7 cellular contexts compared by ENCODE assay signal in the genomic region with DNA sequence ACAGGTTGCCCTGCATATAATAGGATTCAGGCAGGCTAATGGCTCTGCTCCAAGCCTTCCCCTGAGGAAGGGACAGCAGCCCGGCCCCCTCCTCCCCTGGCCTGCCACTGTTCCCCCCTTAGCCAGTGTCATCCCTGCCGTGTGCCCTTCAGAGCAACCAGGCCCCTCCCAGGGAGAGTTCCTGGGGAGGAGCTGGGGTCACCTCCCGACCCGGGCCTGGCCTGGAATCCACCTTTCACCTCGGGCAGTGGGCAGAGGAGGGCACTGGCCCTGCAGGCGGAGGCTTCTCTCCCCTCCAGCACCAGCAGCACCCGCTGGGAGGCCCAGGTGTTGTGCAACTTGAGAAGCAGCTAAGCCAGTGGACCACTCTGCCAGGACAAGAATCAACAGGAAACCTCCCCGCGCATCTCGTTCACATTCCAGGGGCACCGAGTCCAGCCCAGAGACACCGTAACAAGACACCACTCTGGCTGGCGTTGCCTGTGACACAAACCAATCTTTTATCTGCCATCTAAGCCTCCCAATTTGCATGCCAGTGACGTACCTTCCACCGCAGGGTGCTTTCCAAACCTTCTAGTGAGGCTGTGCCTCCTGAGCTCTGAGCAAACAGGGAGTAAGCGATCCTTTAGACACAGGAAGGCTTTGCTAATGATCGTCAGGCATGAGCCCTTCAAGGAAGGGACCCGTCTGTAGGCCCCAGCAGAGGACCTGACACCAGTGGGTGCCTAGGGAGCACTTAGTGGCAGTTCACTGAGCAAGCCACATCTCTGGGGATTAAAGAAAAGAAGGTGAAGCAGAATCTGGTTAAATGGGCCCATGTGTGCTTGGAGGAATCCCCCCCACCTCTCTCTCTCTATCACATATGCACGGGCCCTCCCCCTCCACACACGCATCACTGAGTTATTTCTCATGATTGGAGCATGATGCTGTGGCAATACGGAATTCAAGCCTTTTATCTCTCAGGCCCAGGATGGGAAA.
DNase-seq lines count a peak whose midpoint lies in the region; ATAC-seq and TF ChIP-seq lines count a peak whose summit lies in the region.

No MANE protein-coding gene starts in this region.

- no peak for TF ChIP-seq CTCF in fibroblast of villous mesenchyme (IDR thresholded peaks at IDR 0.05; ENCODE audit: insufficient read depth, low read depth, low read length)

- DNase-seq in NCI-H187 treated with DMSO at 0.1 percent for 48 hours (lab: John Stamatoyannopoulos, UW) (peak; percentile 89), fibroblast of villous mesenchyme (ENCODE audit: low read depth) (peak; percentile 93), skeletal muscle cell (ENCODE audit: low read depth) (peak; percentile 77), NOMO-1 treated with dmso at 0.1 percent for 144 hours (lab: John Stamatoyannopoulos, UW; ENCODE audit: unreplicated experiment) (no peak)
- DNase-seq in activated CD4-positive, CD25-positive, alpha-beta regulatory T cell treated with anti-CD3 and anti-CD28 coated beads, Interleukin-2, amount 50 U/mL, for 72 hours: peak; percentile 57

- ATAC-seq in GM18858 (IDR thresholded peaks at IDR 0.05; ENCODE audit: unreplicated experiment): peak; percentile 88
- ATAC-seq in HG02763 (IDR thresholded peaks at IDR 0.05; ENCODE audit: unreplicated experiment): peak; percentile 75

- H3K4me3 ChIP-seq in fibroblast of villous mesenchyme (ENCODE audit: low read depth, low read length) (no peak overlapping the region), skeletal muscle cell (ENCODE audit: low read depth, low read length) (no peak overlapping the region)
